ENCODE assay signal across 14 cellular contexts in genomic region chrY:24628237-24628935, GRCh38. TPM values are rescaled to one million over a fixed set of nuclear protein-coding genes. Genes with fewer than 3 reads are reported as not detected.
DNase-seq lines count a peak whose midpoint lies in the region; ATAC-seq and TF ChIP-seq lines count a peak whose summit lies in the region.
"Not testable (repeated sequence)": the region's sequence is repeated elsewhere in the genome, so short reads cannot be mapped to it uniquely, and the experiment has no call there.
"Had no signal": no experiment of that assay in that cellular context is flagged by ENCODE, and none has a peak within 500 bp of the region (broad histone marks: within the 10 kb centered on the region; RNA-seq: fewer than 3 reads in every experiment).

No MANE protein-coding gene starts in this region.

- H3K4me1 Mint-ChIP-seq in activated T-helper 17 cell treated with anti-CD3 and anti-CD28 coated beads, Interleukin-2, amount 50 U/mL, for 72 hours; stimulated activated naive CD8-positive, alpha-beta T cell treated with anti-CD3 and anti-CD28 coated beads, Interleukin-15, amount 100 ng/mL, for 72 hours: not testable (repeated sequence)

- not testable (repeated sequence) for DNase-seq in foreskin keratinocyte; stimulated activated naive CD8-positive, alpha-beta T cell treated with anti-CD3 and anti-CD28 coated beads, Interleukin-15, amount 100 ng/mL, for 72 hours

- H3K27me3 ChIP-seq in foreskin keratinocyte, result not testable (repeated sequence)

- H3K27ac Mint-ChIP-seq in activated T-helper 17 cell treated with anti-CD3 and anti-CD28 coated beads, Interleukin-2, amount 50 U/mL, for 72 hours; stimulated activated naive CD8-positive, alpha-beta T cell treated with anti-CD3 and anti-CD28 coated beads, Interleukin-15, amount 100 ng/mL, for 72 hours: not testable (repeated sequence)

- peak; percentile 63 for ATAC-seq in GM19452 (IDR thresholded peaks at IDR 0.05; ENCODE audit: unreplicated experiment)
- ATAC-seq in HG03432 (IDR thresholded peaks at IDR 0.05; ENCODE audit: unreplicated experiment), result peak; percentile 45
- ATAC-seq in activated CD4-positive, CD25-positive, alpha-beta regulatory T cell treated with anti-CD3 and anti-CD28 coated beads, Interleukin-2, amount 50 U/mL, for 24 hours, result peak; percentile 21 to 75
- ATAC-seq in activated T-helper 17 cell treated with anti-CD3 and anti-CD28 coated beads, Interleukin-2, amount 50 U/mL, for 72 hours (replicated peaks), result peak; percentile 90
- peak; percentile 31 for ATAC-seq in foreskin keratinocyte
- peak; percentile 80 for ATAC-seq in stimulated activated naive CD8-positive, alpha-beta T cell treated with anti-CD3 and anti-CD28 coated beads, Interleukin-15, amount 100 ng/mL, for 72 hours

- not testable (repeated sequence) for H3K36me3 Mint-ChIP-seq in activated T-helper 17 cell treated with anti-CD3 and anti-CD28 coated beads, Interleukin-2, amount 50 U/mL, for 72 hours (ENCODE audit: low read depth)

- not testable (repeated sequence) for H3K27ac ChIP-seq in foreskin keratinocyte

- H3K4me3 Mint-ChIP-seq in activated T-helper 17 cell treated with anti-CD3 and anti-CD28 coated beads, Interleukin-2, amount 50 U/mL, for 72 hours; stimulated activated naive CD8-positive, alpha-beta T cell treated with anti-CD3 and anti-CD28 coated beads, Interleukin-15, amount 100 ng/mL, for 72 hours: not testable (repeated sequence)

- H3K27me3 Mint-ChIP-seq in activated T-helper 17 cell treated with anti-CD3 and anti-CD28 coated beads, Interleukin-2, amount 50 U/mL, for 72 hours; stimulated activated naive CD8-positive, alpha-beta T cell treated with anti-CD3 and anti-CD28 coated beads, Interleukin-15, amount 100 ng/mL, for 72 hours: not testable (repeated sequence)

- H3K4me1 ChIP-seq in foreskin keratinocyte, result not testable (repeated sequence)

- H3K9me3 Mint-ChIP-seq in activated T-helper 17 cell treated with anti-CD3 and anti-CD28 coated beads, Interleukin-2, amount 50 U/mL, for 72 hours; stimulated activated naive CD8-positive, alpha-beta T cell treated with anti-CD3 and anti-CD28 coated beads, Interleukin-15, amount 100 ng/mL, for 72 hours: not testable (repeated sequence)

- TF ChIP-seq CTCF in foreskin keratinocyte (conservative IDR thresholded peaks at IDR 0.05), result not testable (repeated sequence)

RNA-seq across cellular contexts. Expression of gene BPY2B, which starts 10.6 kb away (rescaled TPM):
- not detected for total RNA-seq in activated T-helper 17 cell treated with anti-CD3 and anti-CD28 coated beads, Interleukin-2, amount 50 U/mL, for 72 hours
- not detected in 2 replicates for total RNA-seq in foreskin keratinocyte
- not detected in 2 replicates for polyA plus RNA-seq in foreskin keratinocyte
- total RNA-seq: A172; A673; Calu3; CD4-positive, alpha-beta memory T cell; Daoy; G401; HFFc6 had no signal
- polyA plus RNA-seq: BJ; CD4-positive, alpha-beta memory T cell had no signal

Comparison
In these comparisons a context has a peak if more than half of its experiments do, and no peak if none do; other contexts are left out.
1. ATAC-seq: peak in every context shown above with its lines; median percentile 90 in activated T-helper 17 cell treated with anti-CD3 and anti-CD28 coated beads, Interleukin-2, amount 50 U/mL, for 72 hours; 80 in stimulated activated naive CD8-positive, alpha-beta T cell treated with anti-CD3 and anti-CD28 coated beads, Interleukin-15, amount 100 ng/mL, for 72 hours; 63 in GM19452; 48 in activated CD4-positive, CD25-positive, alpha-beta regulatory T cell treated with anti-CD3 and anti-CD28 coated beads, Interleukin-2, amount 50 U/mL, for 24 hours; 45 in HG03432; 31 in foreskin keratinocyte.